ENCODE assay signal across 8 cellular contexts in the genomic region with DNA sequence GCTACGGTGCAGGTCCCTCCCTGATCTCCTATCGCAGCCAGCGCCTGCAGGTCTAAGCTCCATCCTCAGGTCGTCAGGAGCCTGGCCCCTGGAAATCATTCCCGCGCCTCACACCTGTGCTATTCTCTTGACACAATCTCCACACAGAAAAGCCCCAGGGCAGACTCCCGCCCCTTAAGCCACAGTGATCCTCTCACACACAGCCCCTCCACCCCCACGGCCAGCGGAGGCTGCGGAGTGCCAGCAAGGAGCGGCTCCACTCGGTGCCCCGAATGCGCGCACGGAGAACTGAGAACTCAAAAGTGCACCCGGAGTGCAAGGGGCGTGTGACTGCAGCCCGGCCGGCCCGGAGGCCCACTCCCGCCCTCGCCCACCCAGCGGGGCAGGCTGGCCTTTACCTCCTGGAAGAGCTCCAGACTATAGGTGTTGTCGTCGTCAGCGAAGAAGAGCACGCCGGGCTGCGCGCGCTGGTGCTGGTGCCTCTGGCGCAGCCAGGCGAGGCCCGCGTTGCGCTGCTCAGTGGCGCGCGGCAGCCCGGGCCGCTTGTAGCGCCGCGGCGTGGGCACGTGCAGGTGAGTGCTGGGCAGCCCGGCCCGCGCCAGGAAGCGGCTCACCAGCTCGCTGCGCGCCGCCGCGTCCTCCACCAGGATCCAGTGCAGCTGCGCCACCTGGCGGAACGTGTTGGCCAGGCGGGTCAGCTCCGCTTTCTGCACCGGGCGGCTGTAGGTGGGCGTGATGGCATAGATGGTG. TPM values are rescaled to one million over a fixed set of nuclear protein-coding genes. Genes with fewer than 3 reads are reported as not detected.
A peak's percentile ranks its signal among the peaks of the same experiment; 100 is the strongest.
DNase-seq lines count a peak whose midpoint lies in the region.

No MANE protein-coding gene starts in this region.

- no peaks in the 10 kb centered on the region for H3K9me3 ChIP-seq in SJCRH30 (replicated peaks)

- peak overlapping the region; percentile 43 for H3K4me3 ChIP-seq in SJCRH30

- peak; percentile 92 for DNase-seq in ELF-1 (ENCODE audit: low read depth, low spot score)
- peak; percentile 76 for DNase-seq in H4 (ENCODE audit: low spot score)
- peak; percentile 48 for DNase-seq in LHCN-M2 (ENCODE audit: low read depth)
- DNase-seq in SJCRH30 = peak; percentile 73 to 80
- peak; percentile 87 for DNase-seq in activated naive CD4-positive, alpha-beta T cell treated with Interleukin-2 at 50 U/mL for 16 hours
- peak; percentile 84 for DNase-seq in glomerular visceral epithelial cell (ENCODE audit: extremely low spot score)
- peak; percentile 59 for DNase-seq in occipital lobe (lab: John Stamatoyannopoulos, UW)
- peak in 46 of 49 donors; percentile 10 to 88 (median 68) for DNase-seq in substantia nigra (lab: John Stamatoyannopoulos, UW)

- H3K4me1 ChIP-seq in SJCRH30 = no peaks in the 10 kb centered on the region

- H3K27ac ChIP-seq in SJCRH30 (no peak overlapping the region), substantia nigra (ENCODE audit: low read depth, low read length, poor library complexity, severe bottlenecking) (no peak overlapping the region)

- no peaks in the 10 kb centered on the region for H3K36me3 ChIP-seq in SJCRH30

- no peaks in the 10 kb centered on the region for H3K27me3 ChIP-seq in SJCRH30

RNA-seq across cellular contexts. Expression of gene B3GAT2, which starts 1.2 kb away (rescaled TPM):
- not detected in 2 replicates for total RNA-seq in H4 (2014; rRNA removed; shearing (Covaris generic))
- under 0.01 TPM in 1 of 2 replicates, not detected in the other for total RNA-seq in LHCN-M2 (2014; rRNA removed)
- 0.09 TPM for polyA plus RNA-seq in LHCN-M2 (2012)
- total RNA-seq in SJCRH30 (2014; rRNA removed; shearing (Covaris generic)) = 0.05 and 0.10 TPM in 2 replicates
- total RNA-seq in occipital lobe = 18.6 TPM

Comparison
In these comparisons a context has a peak if more than half of its experiments do, and no peak if none do; other contexts are left out.
1. RNA of gene B3GAT2, which starts 1.2 kb away (total RNA-seq): 18.6 TPM in occipital lobe (single experiment); 0.05 to 0.10 TPM in SJCRH30, not detected in H4 and under 0.01 TPM in LHCN-M2; every median in the first group is over 10 times any median in the second.
2. Peak in every context shown above with its lines, with median percentiles within 50 percentile points of each other: DNase-seq.